In genomic region chr2:40318931-40319330, GRCh38 we compare ENCODE assay signal across 24 cellular contexts.
"Had no signal": no experiment of that assay in that cellular context is flagged by ENCODE, and none has a peak within 500 bp of the region (broad histone marks: within the 10 kb centered on the region; RNA-seq: fewer than 3 reads in every experiment).

No MANE protein-coding gene starts in this region.

- H2AFZ ChIP-seq: hepatocyte had no signal

- H3K36me3 ChIP-seq: pancreas, spleen, tibial nerve, upper lobe of right lung, vagina had no signal

- H3K9me3 ChIP-seq: pancreas, testis, upper lobe of right lung, vagina had no signal

- H3K79me2 ChIP-seq: hepatocyte had no signal

- H3K27ac ChIP-seq: hepatocyte, pancreas, spleen, testis, tibial nerve, upper lobe of right lung, vagina had no signal

- DNase-seq: cortex of kidney; dorsolateral prefrontal cortex; effector CD8-positive, alpha-beta T cell; foreskin melanocyte; head of caudate nucleus; kidney glomerular epithelial cell; mesenchymal stem cell; naive thymus-derived CD8-positive, alpha-beta T cell; occipital lobe; pancreas; retina; spleen; stimulated activated CD4-positive, alpha-beta T cell treated with anti-CD3 and anti-CD28 coated beads, Interleukin-15, amount 100 ng/mL, for 24 hours; stimulated activated CD4-positive, alpha-beta T cell treated with anti-CD3 and anti-CD28 coated beads, Interleukin-1b, Interleukin-23, amount 100 ng/mL, for 48 hours; stimulated activated CD4-positive, alpha-beta T cell treated with anti-CD3 and anti-CD28 coated beads, Interleukin-4, amount 100 ng/mL, for 24 hours; testis; upper lobe of right lung had no signal

- ATAC-seq: left lobe of liver; naive thymus-derived CD8-positive, alpha-beta T cell; pancreas; sciatic nerve; stimulated activated memory B cell treated with anti-CD40 and anti-IgM and Interleukin-4, amounts not matched to agents 10 μg/mL and 1 μg/mL and 100 μg/mL, for 72 hours; upper lobe of right lung had no signal

- H3K4me3 ChIP-seq: dorsolateral prefrontal cortex, hepatocyte, lung, pancreas, spleen, testis, tibial nerve, upper lobe of right lung, vagina had no signal

- H3K4me1 ChIP-seq: pancreas, spleen, testis, tibial nerve, upper lobe of right lung, vagina had no signal

- H3K27me3 ChIP-seq: dorsolateral prefrontal cortex, hepatocyte, pancreas, spleen, testis, tibial nerve, upper lobe of right lung, vagina had no signal

- H3K4me2 ChIP-seq: hepatocyte had no signal
